ENCODE assay signal across 25 cellular contexts in the genomic region with DNA sequence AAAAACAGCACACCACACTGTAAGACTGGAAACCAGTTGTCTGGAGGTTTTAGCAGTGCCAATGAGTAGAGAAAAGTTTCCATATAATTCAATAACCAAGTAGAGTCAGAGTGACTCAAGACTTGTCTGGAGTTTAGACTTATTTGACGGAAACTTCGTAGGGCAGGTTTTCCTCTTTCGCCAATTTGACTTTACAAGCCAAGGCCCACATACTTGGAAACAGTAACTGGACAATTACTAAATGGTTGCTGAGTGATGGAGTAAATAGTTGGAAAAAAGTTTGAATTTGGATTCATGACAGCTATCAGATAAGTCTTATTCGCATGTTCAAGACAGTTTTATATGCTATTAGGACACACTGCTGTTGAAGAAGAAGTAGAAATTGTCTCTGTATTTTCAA. TPM values are rescaled to one million over a fixed set of nuclear protein-coding genes. Genes with fewer than 3 reads are reported as not detected.
DNase-seq lines count a peak whose midpoint lies in the region; ATAC-seq, FAIRE-seq and TF ChIP-seq lines count a peak whose summit lies in the region.
"Had no signal": no experiment of that assay in that cellular context is flagged by ENCODE, and none has a peak within 500 bp of the region (broad histone marks: within the 10 kb centered on the region; RNA-seq: fewer than 3 reads in every experiment).

No MANE protein-coding gene starts in this region.

- H3K27ac ChIP-seq in astrocyte (ENCODE audit: low read depth, low read length) = no peak overlapping the region
- H3K27ac ChIP-seq in osteoblast (ENCODE audit: low read depth, low read length) = peak overlapping the region; percentile 15
- H3K27ac ChIP-seq: BLaER1 had no signal

- peak; percentile 39 for FAIRE-seq in astrocyte (lab: Jason Lieb, UNC)
- FAIRE-seq: GM19239 had no signal

- no peaks in the 10 kb centered on the region for H3K9me3 Mint-ChIP-seq in astrocyte (ENCODE audit: unreplicated experiment)
- H3K9me3 Mint-ChIP-seq: CD4-positive, alpha-beta memory T cell had no signal

- no peak overlapping the region for H2AFZ ChIP-seq in astrocyte (ENCODE audit: low read depth, low read length)
- no peak overlapping the region for H2AFZ ChIP-seq in osteoblast (ENCODE audit: low read length)

- H3K4me1 Mint-ChIP-seq in astrocyte (ENCODE audit: low read depth, unreplicated experiment) = peaks cover 38% of the 10 kb centered on the region
- H3K4me1 Mint-ChIP-seq: CD4-positive, alpha-beta memory T cell had no signal

- peaks cover 27% of the 10 kb centered on the region for H3K4me1 ChIP-seq in astrocyte (ENCODE audit: insufficient read depth, low read length)
- H3K4me1 ChIP-seq in osteoblast (ENCODE audit: insufficient read depth, low read length) = peaks cover 60% of the 10 kb centered on the region

- no peak overlapping the region for H3K9ac ChIP-seq in astrocyte (ENCODE audit: low read length)
- H3K9ac ChIP-seq: BLaER1 had no signal

- H3K4me3 ChIP-seq in astrocyte (ENCODE audit: insufficient read depth, low read depth, low read length) (no peak overlapping the region), osteoblast (ENCODE audit: insufficient read depth, low read length) (no peak overlapping the region)
- H3K4me3 ChIP-seq: BLaER1 had no signal

- no peak for TF ChIP-seq CTCF in astrocyte (IDR thresholded peaks at IDR 0.05; ENCODE audit: insufficient read depth, low read depth, low read length)
- no peak for TF ChIP-seq CTCF in osteoblast (IDR thresholded peaks at IDR 0.05; ENCODE audit: extremely low read depth, low read depth, low read length)

- peak overlapping the region; percentile 14 for H3K27ac Mint-ChIP-seq in astrocyte (ENCODE audit: unreplicated experiment)
- H3K27ac Mint-ChIP-seq: CD4-positive, alpha-beta memory T cell had no signal

- peak; percentile 23 for ATAC-seq in left ventricle myocardium superior
- ATAC-seq in Right ventricle myocardium inferior = no peak
- ATAC-seq in GM21723 (IDR thresholded peaks at IDR 0.05; ENCODE audit: unreplicated experiment) = no peak
- ATAC-seq in HG03159 (IDR thresholded peaks at IDR 0.05; ENCODE audit: unreplicated experiment) = no peak

- H3K27me3 Mint-ChIP-seq in astrocyte (ENCODE audit: low read depth, unreplicated experiment) = no peaks in the 10 kb centered on the region

- no peak overlapping the region for H3K4me3 Mint-ChIP-seq in astrocyte (ENCODE audit: unreplicated experiment)
- H3K4me3 Mint-ChIP-seq: CD4-positive, alpha-beta memory T cell had no signal

- H3K36me3 Mint-ChIP-seq in astrocyte (ENCODE audit: low read depth, unreplicated experiment) = no peaks in the 10 kb centered on the region
- H3K36me3 Mint-ChIP-seq: CD4-positive, alpha-beta memory T cell had no signal

- H4K20me1 ChIP-seq in astrocyte (ENCODE audit: insufficient read depth, low read length) = no peaks in the 10 kb centered on the region
- H4K20me1 ChIP-seq in osteoblast (ENCODE audit: insufficient read depth, low read length) = no peaks in the 10 kb centered on the region
- H4K20me1 ChIP-seq: BLaER1 had no signal

- DNase-seq in left ventricle myocardium superior (no peak), Right ventricle myocardium inferior (ENCODE audit: missing footprints) (no peak), astrocyte (ENCODE audit: low read depth) (peak; percentile 39), osteoblast (ENCODE audit: insufficient read length, low spot score, missing footprints) (no peak)
- no peak for DNase-seq in activated CD4-positive, alpha-beta T cell treated with anti-CD3 and anti-CD28 coated beads, Interleukin-2, amount 50 U/mL, for 4 hours
- DNase-seq: CD4-positive, alpha-beta memory T cell; DMS153; GDM1; KBM-7; NCI-H1417; NCI-H187; NCI-H2107; NCI-H2227 treated with DMSO at 0.1 percent for 48 hours; NCI-H510A treated with DMSO at 0.1 percent for 48 hours; NCI-H774; SIG-M5 had no signal

- H3K79me2 ChIP-seq in astrocyte (ENCODE audit: insufficient read depth, low read length) = no peaks in the 10 kb centered on the region
- H3K79me2 ChIP-seq in osteoblast (ENCODE audit: insufficient read depth, low read length) = no peaks in the 10 kb centered on the region

- H3K36me3 ChIP-seq in astrocyte (ENCODE audit: insufficient read depth, low read length) (no peaks in the 10 kb centered on the region), osteoblast (ENCODE audit: insufficient read depth, low read length) (no peaks in the 10 kb centered on the region)
- H3K36me3 ChIP-seq: BLaER1 had no signal

- H3K9me3 ChIP-seq in astrocyte (ENCODE audit: insufficient read depth, low read depth, low read length) (no peaks in the 10 kb centered on the region), osteoblast (ENCODE audit: low read depth, low read length) (no peaks in the 10 kb centered on the region)
- H3K9me3 ChIP-seq: BLaER1 had no signal

- intact Hi-C loops in left ventricle myocardium superior (cut with micrococcal nuclease) = no loop called here
- intact Hi-C loops in Right ventricle myocardium inferior (cut with DNase I) = no loop called here

- H3K4me2 ChIP-seq in astrocyte (ENCODE audit: low read length) (no peak overlapping the region), osteoblast (ENCODE audit: insufficient read depth, low read length) (no peak overlapping the region)
- H3K4me2 ChIP-seq: BLaER1 had no signal

- H3K27me3 ChIP-seq in astrocyte (ENCODE audit: insufficient read depth, low read length) (no peaks in the 10 kb centered on the region), osteoblast (ENCODE audit: insufficient read depth, low read length) (no peaks in the 10 kb centered on the region)
- H3K27me3 ChIP-seq: BLaER1 had no signal

RNA-seq across cellular contexts. Expression of a gene that starts 48.1 kb away (rescaled TPM):
- total RNA-seq in left ventricle myocardium superior = not detected
- total RNA-seq in Right ventricle myocardium inferior = not detected
- total RNA-seq in astrocyte = not detected in 2 replicates
- not detected in 2 replicates for total RNA-seq in osteoblast
- total RNA-seq: A172; CD4-positive, alpha-beta memory T cell; Daoy; H4; OCI-LY7; RPMI7951 had no signal

RNA-seq across cellular contexts. Expression of a gene that starts 48.9 kb away (rescaled TPM):
- total RNA-seq in left ventricle myocardium superior = 1.4 TPM
- total RNA-seq in Right ventricle myocardium inferior = 1.7 TPM
- total RNA-seq in astrocyte = 7.1 and 8.9 TPM in 2 replicates
- total RNA-seq in osteoblast = 16.3 and 20.3 TPM in 2 replicates

RNA-seq across cellular contexts. Expression of a gene that starts 57.7 kb away (rescaled TPM):
- total RNA-seq in left ventricle myocardium superior (not detected), Right ventricle myocardium inferior (not detected), astrocyte (not detected in 2 replicates), osteoblast (0.88 TPM in 1 of 2 replicates, not detected in the other)
- total RNA-seq: A172; CD4-positive, alpha-beta memory T cell; Daoy; H4; OCI-LY7; RPMI7951 had no signal
